21 cellular contexts compared by ENCODE assay signal in the genomic region with DNA sequence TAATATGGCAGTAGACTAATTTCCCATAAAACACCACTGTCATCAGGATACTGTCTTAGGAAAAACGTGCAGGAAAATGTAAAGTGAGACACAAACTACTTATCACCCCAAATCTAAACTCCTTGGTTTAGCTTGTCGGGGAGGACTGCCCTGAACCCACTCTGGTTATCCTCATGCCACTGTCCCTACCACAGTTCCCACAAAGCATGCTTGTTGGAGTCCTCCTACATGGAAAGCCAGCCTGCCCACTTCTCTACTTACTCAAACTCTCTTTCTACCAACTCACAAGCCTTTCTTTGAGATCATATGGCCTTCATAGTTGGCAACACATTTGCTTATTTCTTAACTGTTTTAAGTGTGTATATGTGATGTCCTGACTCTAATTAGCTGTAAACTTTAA.
DNase-seq lines count a peak whose midpoint lies in the region; ATAC-seq and TF ChIP-seq lines count a peak whose summit lies in the region.
"Had no signal": no experiment of that assay in that cellular context is flagged by ENCODE, and none has a peak within 500 bp of the region (broad histone marks: within the 10 kb centered on the region; RNA-seq: fewer than 3 reads in every experiment).

No MANE protein-coding gene starts in this region.

- no peaks in the 10 kb centered on the region for H3K27me3 Mint-ChIP-seq in activated CD8-positive, alpha-beta T cell treated with anti-CD3 and anti-CD28 coated beads for 36 hours
- H3K27me3 Mint-ChIP-seq in activated CD8-positive, alpha-beta T cell treated with anti-CD3 and anti-CD28 coated beads, Interleukin-2, amount 10 ng/mL, durations not matched to agents 7 days and 5 days (ENCODE audit: low read depth), result peaks cover 2% of the 10 kb centered on the region
- H3K27me3 Mint-ChIP-seq in activated naive CD8-positive, alpha-beta T cell treated with anti-CD3 and anti-CD28 coated beads, Interleukin-2, amount 50 U/mL, for 24 hours, result no peaks in the 10 kb centered on the region
- no peaks in the 10 kb centered on the region for H3K27me3 Mint-ChIP-seq in osteocyte (ENCODE audit: unreplicated experiment)

- CTCF ChIA-PET in activated CD8-positive, alpha-beta T cell treated with anti-CD3 and anti-CD28 coated beads for 36 hours (lab: Charles Lee), result interaction anchor here (1.3 to 1.7 kb wide), 3 partner anchors 12 to 130 kb away, joined by 4 to 6 read pairs (median 4); no protein-coding TSS in a partner anchor
- CTCF ChIA-PET in activated CD8-positive, alpha-beta T cell treated with anti-CD3 and anti-CD28 coated beads, Interleukin-2, amount 10 ng/mL, durations not matched to agents 7 days and 5 days (lab: Charles Lee), result interaction anchor here (0.7 to 1.3 kb wide), 3 partner anchors 94 to 465 kb away, joined by 3 to 5 read pairs (median 4); no protein-coding TSS in a partner anchor
- CTCF ChIA-PET in Panc1 (lab: Charles Lee), result no interaction called here

- peak overlapping the region; percentile 79 for H3K27ac ChIP-seq in Panc1 (ENCODE audit: low read length)
- H3K27ac ChIP-seq: KMS-11 had no signal

- H3K4me3 Mint-ChIP-seq in activated CD8-positive, alpha-beta T cell treated with anti-CD3 and anti-CD28 coated beads for 36 hours, result no peak overlapping the region
- H3K4me3 Mint-ChIP-seq in activated CD8-positive, alpha-beta T cell treated with anti-CD3 and anti-CD28 coated beads, Interleukin-2, amount 10 ng/mL, durations not matched to agents 7 days and 5 days, result no peak overlapping the region
- no peak overlapping the region for H3K4me3 Mint-ChIP-seq in activated naive CD8-positive, alpha-beta T cell treated with anti-CD3 and anti-CD28 coated beads, Interleukin-2, amount 50 U/mL, for 24 hours
- no peak overlapping the region for H3K4me3 Mint-ChIP-seq in osteocyte (ENCODE audit: unreplicated experiment)
- H3K4me3 Mint-ChIP-seq: CD14-positive monocyte, HFFc6 had no signal

- no peak for TF ChIP-seq CTCF in activated CD8-positive, alpha-beta T cell treated with anti-CD3 and anti-CD28 coated beads for 36 hours (IDR thresholded peaks at IDR 0.05)
- TF ChIP-seq CTCF in Panc1 (IDR thresholded peaks at IDR 0.05) (no peak), osteocyte (IDR thresholded peaks at IDR 0.05) (no peak)

- intact Hi-C loops in activated CD8-positive, alpha-beta T cell treated with anti-CD3 and anti-CD28 coated beads for 36 hours (cut with micrococcal nuclease), result no loop called here
- intact Hi-C loops in Panc1 (cut with micrococcal nuclease; ENCODE audit: unreplicated experiment), result no loop called here

- H3K4me1 ChIP-seq in Panc1 (ENCODE audit: control insufficient read depth, insufficient read depth, low read length), result peaks cover 23% of the 10 kb centered on the region

- ATAC-seq in activated CD8-positive, alpha-beta T cell treated with anti-CD3 and anti-CD28 coated beads for 36 hours, result no peak
- ATAC-seq in activated CD8-positive, alpha-beta T cell treated with anti-CD3 and anti-CD28 coated beads, Interleukin-2, amount 10 ng/mL, durations not matched to agents 7 days and 5 days, result no peak
- ATAC-seq in Panc1 (no peak), GM19395 (IDR thresholded peaks at IDR 0.05; ENCODE audit: unreplicated experiment) (no peak)
- no peak for ATAC-seq in activated naive CD8-positive, alpha-beta T cell treated with anti-CD3 and anti-CD28 coated beads, Interleukin-2, amount 50 U/mL, for 24 hours
- ATAC-seq: HepG2 had no signal

- BruUV-seq in Panc1 (replicated peaks; lab: Mats Ljungman, UMichigan), result no TSS peak

- H3K27ac Mint-ChIP-seq in activated CD8-positive, alpha-beta T cell treated with anti-CD3 and anti-CD28 coated beads for 36 hours, result peak overlapping the region; percentile 47
- no peak overlapping the region for H3K27ac Mint-ChIP-seq in activated CD8-positive, alpha-beta T cell treated with anti-CD3 and anti-CD28 coated beads, Interleukin-2, amount 10 ng/mL, durations not matched to agents 7 days and 5 days
- H3K27ac Mint-ChIP-seq in activated naive CD8-positive, alpha-beta T cell treated with anti-CD3 and anti-CD28 coated beads, Interleukin-2, amount 50 U/mL, for 24 hours, result peak overlapping the region; percentile 71
- H3K27ac Mint-ChIP-seq in osteocyte (ENCODE audit: unreplicated experiment), result peak overlapping the region; percentile 56
- H3K27ac Mint-ChIP-seq: HFFc6 had no signal

- H3K36me3 ChIP-seq in Panc1 (ENCODE audit: control insufficient read depth, insufficient read depth, low read length), result peaks cover 5% of the 10 kb centered on the region; the same call in 1 of the 2 replicates

- no peaks in the 10 kb centered on the region for H3K27me3 ChIP-seq in Panc1 (ENCODE audit: control insufficient read depth, insufficient read depth, low read length)

- H3K4me1 Mint-ChIP-seq in activated CD8-positive, alpha-beta T cell treated with anti-CD3 and anti-CD28 coated beads for 36 hours (ENCODE audit: low read depth), result peaks cover 41% of the 10 kb centered on the region
- peaks cover 46% of the 10 kb centered on the region for H3K4me1 Mint-ChIP-seq in activated CD8-positive, alpha-beta T cell treated with anti-CD3 and anti-CD28 coated beads, Interleukin-2, amount 10 ng/mL, durations not matched to agents 7 days and 5 days (ENCODE audit: low read depth)
- peaks cover 53% of the 10 kb centered on the region for H3K4me1 Mint-ChIP-seq in activated naive CD8-positive, alpha-beta T cell treated with anti-CD3 and anti-CD28 coated beads, Interleukin-2, amount 50 U/mL, for 24 hours
- peaks cover 54% of the 10 kb centered on the region for H3K4me1 Mint-ChIP-seq in osteocyte (ENCODE audit: unreplicated experiment)
- H3K4me1 Mint-ChIP-seq: CD14-positive monocyte had no signal

- peaks cover 35% of the 10 kb centered on the region for H3K36me3 Mint-ChIP-seq in activated CD8-positive, alpha-beta T cell treated with anti-CD3 and anti-CD28 coated beads for 36 hours (ENCODE audit: low read depth)
- peaks cover 22% of the 10 kb centered on the region for H3K36me3 Mint-ChIP-seq in activated CD8-positive, alpha-beta T cell treated with anti-CD3 and anti-CD28 coated beads, Interleukin-2, amount 10 ng/mL, durations not matched to agents 7 days and 5 days (ENCODE audit: low read depth)
- H3K36me3 Mint-ChIP-seq in activated naive CD8-positive, alpha-beta T cell treated with anti-CD3 and anti-CD28 coated beads, Interleukin-2, amount 50 U/mL, for 24 hours (ENCODE audit: low read depth), result peaks cover 32% of the 10 kb centered on the region
- H3K36me3 Mint-ChIP-seq in osteocyte (ENCODE audit: unreplicated experiment), result peaks cover 59% of the 10 kb centered on the region

- no peak overlapping the region for H3K4me3 ChIP-seq in Panc1 (ENCODE audit: low read depth in 2 of 2, low read length in 2 of 2)

- no peak for DNase-seq in activated CD8-positive, alpha-beta T cell treated with anti-CD3 and anti-CD28 coated beads for 36 hours
- DNase-seq in activated CD8-positive, alpha-beta T cell treated with anti-CD3 and anti-CD28 coated beads, Interleukin-2, amount 10 ng/mL, durations not matched to agents 7 days and 5 days, result no peak
- DNase-seq in Panc1 (ENCODE audit: low read depth, low spot score) (no peak), osteocyte (ENCODE audit: extremely low spot score, unreplicated experiment) (no peak), islet precursor cell (no peak), NCI-H187 treated with DMSO at 0.1 percent for 48 hours (lab: John Stamatoyannopoulos, UW) (no peak)
- no peak for DNase-seq in activated naive CD8-positive, alpha-beta T cell treated with anti-CD3 and anti-CD28 coated beads, Interleukin-2, amount 50 U/mL, for 24 hours
- DNase-seq: 8988T, DMS79 treated with DMSO at 0.1 percent for 48 hours, H7, HFFc6, NCI-H1417 treated with DMSO at 0.1 percent for 48 hours, NCI-H1930, NCI-H226, NCI-H524, NCI-H82, OCI-M1 had no signal

- in situ Hi-C loops in Panc1 (cut with HindIII; ENCODE audit: low pct_unique_long_range_greater_than_20kb, low sequenced_read_pairs), result no loop called here

- H3K9me3 ChIP-seq in Panc1 (ENCODE audit: control insufficient read depth, insufficient read depth, low read depth, low read length), result no peaks in the 10 kb centered on the region

- POLR2A ChIA-PET in activated CD8-positive, alpha-beta T cell treated with anti-CD3 and anti-CD28 coated beads for 36 hours (lab: Charles Lee), result no interaction called here
- POLR2A ChIA-PET in activated CD8-positive, alpha-beta T cell treated with anti-CD3 and anti-CD28 coated beads, Interleukin-2, amount 10 ng/mL, durations not matched to agents 7 days and 5 days (lab: Charles Lee), result no interaction called here
- POLR2A ChIA-PET in Panc1 (lab: Charles Lee), result interaction anchor here (0.6 kb wide), 1 partner anchor 222 kb away, joined by 3 read pairs; no protein-coding TSS in a partner anchor

- H3K9me3 Mint-ChIP-seq in activated CD8-positive, alpha-beta T cell treated with anti-CD3 and anti-CD28 coated beads for 36 hours, result peaks cover 3% of the 10 kb centered on the region
- H3K9me3 Mint-ChIP-seq in activated CD8-positive, alpha-beta T cell treated with anti-CD3 and anti-CD28 coated beads, Interleukin-2, amount 10 ng/mL, durations not matched to agents 7 days and 5 days (ENCODE audit: insufficient read depth), result no peaks in the 10 kb centered on the region
- peaks cover 6% of the 10 kb centered on the region for H3K9me3 Mint-ChIP-seq in activated naive CD8-positive, alpha-beta T cell treated with anti-CD3 and anti-CD28 coated beads, Interleukin-2, amount 50 U/mL, for 24 hours
- H3K9me3 Mint-ChIP-seq in osteocyte (ENCODE audit: unreplicated experiment), result no peaks in the 10 kb centered on the region
- H3K9me3 Mint-ChIP-seq: CD14-positive monocyte, HFFc6 had no signal
